Comparison of ENCODE assay signal across 9 cellular contexts in the genomic region with DNA sequence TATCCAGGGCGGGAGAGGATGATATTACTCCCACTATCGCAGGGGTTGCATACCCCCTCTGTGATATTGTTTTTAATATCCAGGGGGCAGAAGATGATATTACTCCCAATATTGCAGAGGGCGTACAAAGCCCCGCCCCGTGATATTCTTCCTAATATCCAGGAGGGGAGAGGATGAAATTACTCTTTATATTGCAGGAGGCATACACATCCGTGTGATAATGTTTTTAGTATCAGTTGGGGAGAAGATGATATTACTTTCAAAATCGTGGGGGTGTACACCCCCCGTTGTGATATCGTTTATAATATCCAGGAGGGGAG. TPM values are rescaled to one million over a fixed set of nuclear protein-coding genes. Genes with fewer than 3 reads are reported as not detected.
DNase-seq lines count a peak whose midpoint lies in the region; ATAC-seq, FAIRE-seq and TF ChIP-seq lines count a peak whose summit lies in the region.
"Had no signal": no experiment of that assay in that cellular context is flagged by ENCODE, and none has a peak within 500 bp of the region (broad histone marks: within the 10 kb centered on the region; RNA-seq: fewer than 3 reads in every experiment).

No MANE protein-coding gene starts in this region.

- no peak for FAIRE-seq in HepG2 (lab: Jason Lieb, UNC)

- POLR2A ChIA-PET in HepG2 (lab: Yijun Ruan, JAX) (interaction anchor here (0.7 kb wide), 1 partner anchor 293 kb away, joined by 4 read pairs; no protein-coding TSS in a partner anchor), WTC11 (lab: Charles Lee) (interaction anchor here (0.7 kb wide), 1 partner anchor 474 kb away, joined by 3 read pairs; no protein-coding TSS in a partner anchor)

- peak overlapping the region; percentile 84 for H3K4me2 ChIP-seq in HepG2 (ENCODE audit: low read depth, low read length)

- TF ChIP-seq CTCF in HepG2 (CRISPR knock-in tag; IDR thresholded peaks at IDR 0.05) (no peak), right lobe of liver (IDR thresholded peaks at IDR 0.05) (no peak), WTC11 (IDR thresholded peaks at IDR 0.05) (no peak), upper lobe of left lung (IDR thresholded peaks at IDR 0.05) (no peak), GM10266 (IDR thresholded peaks at IDR 0.05; ENCODE audit: control insufficient read depth, insufficient read depth, low read depth, missing control alignments) (no peak)

- no peaks in the 10 kb centered on the region for H4K20me1 ChIP-seq in HepG2 (ENCODE audit: insufficient read depth, low read length)

- no peaks in the 10 kb centered on the region for H3K36me3 Mint-ChIP-seq in WTC11

- peaks cover 27% of the 10 kb centered on the region for H3K27me3 Mint-ChIP-seq in WTC11 (ENCODE audit: low read depth)

- H3K27ac ChIP-seq in HepG2 (ENCODE audit: extremely low read length, insufficient read depth, low read length), result no peak overlapping the region
- H3K27ac ChIP-seq in right lobe of liver, result no peak overlapping the region
- no peak overlapping the region for H3K27ac ChIP-seq in iPS-18a (ENCODE audit: low read length)
- peak overlapping the region in 1 of 4 donors; percentile 16 for H3K27ac ChIP-seq in upper lobe of left lung

- no TSS peak for BruUV-seq in HepG2 (replicated peaks; lab: Mats Ljungman, UMichigan)

- no peaks in the 10 kb centered on the region for H3K9me3 Mint-ChIP-seq in WTC11

- H3K4me3 ChIP-seq in HepG2 (replicated peaks in 1 of 3; ENCODE audit: insufficient read depth in 1 of 3, low read depth in 2 of 3, low read length in 3 of 3) (peak overlapping the region; percentile 14 to 55 (median 34); a peak in 5 of 6 replicates), right lobe of liver (peak overlapping the region in 1 of 3 donors; percentile 24), iPS-18a (ENCODE audit: low read length) (peak overlapping the region; percentile 41), upper lobe of left lung (peak overlapping the region in 3 of 4 donors; percentile 18 to 51 (median 37))

- ATAC-seq in HepG2, result peak; percentile 11; the same call in 2 of the 3 replicates
- no peak for ATAC-seq in right lobe of liver
- ATAC-seq in WTC11, result no peak
- no peak for ATAC-seq in upper lobe of left lung (ENCODE audit: low FRiP score in 2 of 2)
- no peak for ATAC-seq in GM21381 (IDR thresholded peaks at IDR 0.05; ENCODE audit: unreplicated experiment)
- ATAC-seq in GM19351 (IDR thresholded peaks at IDR 0.05; ENCODE audit: unreplicated experiment), result no peak

- peak overlapping the region; percentile 81 for H2AFZ ChIP-seq in HepG2 (ENCODE audit: low read length)

- in situ Hi-C loops in HepG2 (cut with HindIII; ENCODE audit: extremely low pct_ligation_motif_present, low pct_unique_long_range_greater_than_20kb), result no loop called here

- H3K36me3 ChIP-seq in HepG2 (replicated peaks in 1 of 2; ENCODE audit: control insufficient read depth in 1 of 2, insufficient read depth in 2 of 2, low read length in 2 of 2) (no peaks in the 10 kb centered on the region), right lobe of liver (no peaks in the 10 kb centered on the region), iPS-18a (ENCODE audit: control insufficient read depth, low read depth, low read length) (no peaks in the 10 kb centered on the region), upper lobe of left lung (no peaks in the 10 kb centered on the region)

- peaks cover 13% of the 10 kb centered on the region for H3K4me1 ChIP-seq in HepG2 (ENCODE audit: insufficient read depth, low read length)
- no peaks in the 10 kb centered on the region for H3K4me1 ChIP-seq in right lobe of liver
- peaks cover 4% of the 10 kb centered on the region for H3K4me1 ChIP-seq in iPS-18a (ENCODE audit: control insufficient read depth, low read depth, low read length)
- H3K4me1 ChIP-seq in upper lobe of left lung, result peaks cover 0 to 4% (median 0%) of the 10 kb centered on the region in 4 donors

- CTCF ChIA-PET in HepG2 (lab: Yijun Ruan, JAX; ENCODE audit: low intra/inter-chr PET ratio, low total read pairs) (interaction anchor here (0.8 to 2.4 kb wide), 4 partner anchors 61 to 157 kb away, joined by 3 to 13 read pairs (median 10); no protein-coding TSS in a partner anchor), WTC11 (lab: Charles Lee) (interaction anchor here (0.9 to 1.0 kb wide), 2 partner anchors 55 to 109 kb away, joined by 3 to 4 read pairs; no protein-coding TSS in a partner anchor)

- H3K27me3 ChIP-seq in HepG2 (ENCODE audit: control insufficient read depth in 1 of 2, insufficient read depth in 2 of 2, low read length in 2 of 2) (peaks cover 0 to 13% of the 10 kb centered on the region in 2 experiments; a peak in 1 of 5 replicates), right lobe of liver (no peaks in the 10 kb centered on the region), iPS-18a (ENCODE audit: control insufficient read depth, insufficient read depth, low read length) (peaks cover 4% of the 10 kb centered on the region), upper lobe of left lung (peaks cover 0 to 4% (median 0%) of the 10 kb centered on the region in 4 donors)

- intact Hi-C loops in HepG2 (cut with micrococcal nuclease; ENCODE audit: unreplicated experiment) (loop anchor here (1.0 to 5.0 kb wide), 5 partner anchors 54 to 156 kb away; partner anchors contain the start of gene OXA1L), right lobe of liver (cut with DNase I) (no loop called here)

- no peaks in the 10 kb centered on the region for H3K79me2 ChIP-seq in HepG2 (ENCODE audit: insufficient read depth, low read length)

- TF ChIP-seq EP300 in HepG2 (IDR thresholded peaks at IDR 0.05; ENCODE audit: low read depth in 2 of 2, low read length in 2 of 2) (no peak), HepG2 (CRISPR knock-in tag; IDR thresholded peaks at IDR 0.05; ENCODE audit: borderline replicate concordance) (no peak), upper lobe of left lung (IDR thresholded peaks at IDR 0.05) (no peak)

- TF ChIP-seq POLR2A in HepG2 (IDR thresholded peaks at IDR 0.05; ENCODE audit: insufficient read depth in 1 of 2, low read depth in 2 of 2, low read length in 2 of 2), result no peak
- TF ChIP-seq POLR2A in right lobe of liver (IDR thresholded peaks at IDR 0.05), result no peak
- TF ChIP-seq POLR2A in upper lobe of left lung (IDR thresholded peaks at IDR 0.05), result no peak

- DNase-seq in HepG2 (ENCODE audit: low spot score) (no peak), right lobe of liver (no peak), WTC11 (ENCODE audit: low spot score) (no peak), upper lobe of left lung (no peak), GM10266 (ENCODE audit: extremely low spot score) (no peak)
- DNase-seq: SIG-M5 had no signal

- peaks cover 7% of the 10 kb centered on the region; the same call in 1 of the 2 replicates for H3K4me1 Mint-ChIP-seq in WTC11

- no peaks in the 10 kb centered on the region for H3K9me3 ChIP-seq in HepG2 (ENCODE audit: low read length)
- H3K9me3 ChIP-seq in right lobe of liver, result no peaks in the 10 kb centered on the region
- no peaks in the 10 kb centered on the region for H3K9me3 ChIP-seq in iPS-18a (ENCODE audit: control insufficient read depth, low read depth, low read length)
- H3K9me3 ChIP-seq in upper lobe of left lung, result no peaks in the 10 kb centered on the region

- H3K27ac Mint-ChIP-seq in WTC11, result no peak overlapping the region; the same call in 1 of the 2 replicates

- peak overlapping the region; percentile 76 for H3K4me3 Mint-ChIP-seq in WTC11

- peak overlapping the region; percentile 11; the same call in 1 of the 2 replicates for H3K9ac ChIP-seq in HepG2 (ENCODE audit: insufficient read depth, low read depth, low read length)
- no peak overlapping the region for H3K9ac ChIP-seq in iPS-18a (ENCODE audit: low read length)

- TF ChIP-seq RAD21 in HepG2 (CRISPR knock-in tag; IDR thresholded peaks at IDR 0.05), result no peak

- 45% methylated on average over 9 of the region's 9 CpGs for WGBS in HepG2 (ENCODE audit: low lambda C conversion rate)
- WGBS in right lobe of liver (ENCODE audit: insufficient coverage, low coverage, low lambda C conversion rate, missing lambda C conversion rate), result 78% methylated on average over 9 of the region's 9 CpGs
- 70 to 78% methylated on average over 9 of the region's 9 CpGs for WGBS in upper lobe of left lung, 2 donors

TF ChIP-seq in HepG2, 621 proteins besides CTCF, POLR2A, EP300 and RAD21 (continues in another document):
- TF ChIP-seq FIP1L1 (IDR thresholded peaks at IDR 0.05; ENCODE audit: borderline replicate concordance, insufficient read depth, low read depth, low read length), result no peak
- no peak for TF ChIP-seq ARID2 (CRISPR knock-in tag; IDR thresholded peaks at IDR 0.05; ENCODE audit: borderline replicate concordance)

TF ChIP-seq in WTC11, 78 proteins besides CTCF, POLR2A, EP300 and RAD21 (continues in another document):
- TF ChIP-seq CREM (CRISPR knock-in tag; IDR thresholded peaks at IDR 0.05), result no peak

RNA-seq across cellular contexts. Expression of gene OXA1L, which starts 52.9 kb away (rescaled TPM):
- 216 and 230 TPM in 2 replicates for total RNA-seq in HepG2 (2016; rRNA removed; fragmentation: Illumina TruSeq; extraction: Trizol)
- total RNA-seq in HepG2 (2016; cell fraction: cytosol; rRNA removed; fragmentation: Illumina TruSeq; extraction: Trizol; ENCODE audit: low read depth), result 92.0 and 105 TPM in 2 replicates
- 222 and 225 TPM in 2 replicates for total RNA-seq in HepG2 (2016; cell fraction: insoluble cytoplasmic fraction; rRNA removed; fragmentation: Illumina TruSeq; extraction: Trizol)
- 260 and 273 TPM in 2 replicates for total RNA-seq in HepG2 (2016; cell fraction: membrane; rRNA removed; fragmentation: Illumina TruSeq; extraction: Trizol)
- total RNA-seq in HepG2 (2016; cell fraction: nucleus; rRNA removed; fragmentation: Illumina TruSeq; extraction: Trizol), result 197 and 215 TPM in 2 replicates
- 559 and 589 TPM in 2 replicates for polyA plus RNA-seq in HepG2 (2011; rRNA removed)
- 516 and 523 TPM in 2 replicates for polyA plus RNA-seq in HepG2 (2011; cell fraction: cytosol; rRNA removed)
- 726 and 748 TPM in 2 replicates for polyA plus RNA-seq in HepG2 (2011; cell fraction: nucleus; rRNA removed)
- 375 and 450 TPM in 2 replicates for polyA plus RNA-seq in HepG2 (2012)
- polyA plus RNA-seq in HepG2 (2016; cell fraction: cytosol; fragmentation: Illumina TruSeq; extraction: Trizol; ENCODE audit: low read depth), result 179 and 202 TPM in 2 replicates
- 319 and 338 TPM in 2 replicates for polyA plus RNA-seq in HepG2 (2016; cell fraction: insoluble cytoplasmic fraction; fragmentation: Illumina TruSeq; extraction: Trizol; ENCODE audit: low read depth)
- polyA plus RNA-seq in HepG2 (2016; cell fraction: membrane; fragmentation: Illumina TruSeq; extraction: Trizol; ENCODE audit: low read depth), result 363 and 438 TPM in 2 replicates
- 462 and 464 TPM in 2 replicates for polyA plus RNA-seq in HepG2 (2016; cell fraction: nucleus; fragmentation: Illumina TruSeq; extraction: Trizol; ENCODE audit: insufficient read depth, low read depth)
- polyA minus RNA-seq in HepG2 (2011; rRNA and poly(A)+ RNA removed; ENCODE audit: low replicate concordance), result 284 and 598 TPM in 2 replicates
- polyA minus RNA-seq in HepG2 (2011; cell fraction: cytosol; rRNA and poly(A)+ RNA removed), result 252 and 275 TPM in 2 replicates
- polyA minus RNA-seq in HepG2 (2011; cell fraction: nucleus; rRNA and poly(A)+ RNA removed), result 335 and 404 TPM in 2 replicates
- 10 to 100 TPM; 64.3 to 80.1 (median 72.3) TPM for total RNA-seq in right lobe of liver
- total RNA-seq in WTC11 (2021), result 133 to 138 TPM (median 135 TPM) in 3 replicates
- total RNA-seq in upper lobe of left lung, result 100 to 1,000 TPM in 1 of 6 donors, 10 to 100 TPM in 5; 54.9 to 137 (median 79.2) TPM
